1 cellular context compared by ENCODE assay signal in the genomic region with DNA sequence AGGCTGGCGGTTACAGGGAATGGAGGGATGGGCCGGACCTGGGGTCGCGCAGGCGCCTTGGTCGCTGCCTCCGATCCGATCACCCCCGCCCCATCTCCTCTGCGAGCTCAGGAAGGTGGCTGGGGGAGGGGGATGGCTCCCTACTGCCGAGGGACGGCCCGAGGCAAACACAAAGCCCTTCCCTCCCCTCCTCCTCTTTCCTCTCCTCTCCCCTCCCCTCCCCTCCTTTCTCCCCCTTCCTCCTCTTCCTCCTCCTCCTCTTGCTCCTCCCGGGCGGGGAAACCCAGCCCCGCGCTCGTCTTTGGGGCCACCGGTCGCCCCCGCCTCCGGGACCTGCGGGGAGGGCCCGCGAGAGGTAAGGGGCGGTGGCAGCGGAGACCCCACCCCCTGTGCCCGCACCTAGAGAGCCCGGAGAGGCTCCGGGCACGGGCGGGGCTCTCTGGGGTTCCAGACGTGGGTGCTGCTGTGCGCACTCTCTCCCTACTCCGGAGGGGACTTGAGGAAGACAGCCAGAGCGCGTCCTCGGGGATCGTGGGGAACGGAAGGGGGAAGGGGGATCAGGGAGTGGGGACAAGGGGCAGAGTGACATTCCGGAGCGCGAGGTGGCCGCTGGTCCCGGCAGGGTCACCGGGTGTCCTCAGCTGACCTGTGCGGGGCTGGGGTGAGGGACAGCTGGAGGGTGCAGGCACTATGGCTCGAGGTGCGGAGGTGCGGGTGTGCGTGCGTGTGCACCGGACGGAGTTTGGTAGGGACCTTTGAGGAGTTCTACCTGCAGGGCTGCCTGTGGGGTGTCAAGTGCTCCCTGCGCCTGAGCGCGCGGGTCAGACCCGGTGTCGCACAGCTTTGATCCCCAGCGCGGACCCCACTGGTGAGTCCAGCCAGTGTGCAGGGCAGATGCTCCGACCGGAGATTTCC.
TF ChIP-seq lines count a peak whose summit lies in the region.

A gene with protein sequence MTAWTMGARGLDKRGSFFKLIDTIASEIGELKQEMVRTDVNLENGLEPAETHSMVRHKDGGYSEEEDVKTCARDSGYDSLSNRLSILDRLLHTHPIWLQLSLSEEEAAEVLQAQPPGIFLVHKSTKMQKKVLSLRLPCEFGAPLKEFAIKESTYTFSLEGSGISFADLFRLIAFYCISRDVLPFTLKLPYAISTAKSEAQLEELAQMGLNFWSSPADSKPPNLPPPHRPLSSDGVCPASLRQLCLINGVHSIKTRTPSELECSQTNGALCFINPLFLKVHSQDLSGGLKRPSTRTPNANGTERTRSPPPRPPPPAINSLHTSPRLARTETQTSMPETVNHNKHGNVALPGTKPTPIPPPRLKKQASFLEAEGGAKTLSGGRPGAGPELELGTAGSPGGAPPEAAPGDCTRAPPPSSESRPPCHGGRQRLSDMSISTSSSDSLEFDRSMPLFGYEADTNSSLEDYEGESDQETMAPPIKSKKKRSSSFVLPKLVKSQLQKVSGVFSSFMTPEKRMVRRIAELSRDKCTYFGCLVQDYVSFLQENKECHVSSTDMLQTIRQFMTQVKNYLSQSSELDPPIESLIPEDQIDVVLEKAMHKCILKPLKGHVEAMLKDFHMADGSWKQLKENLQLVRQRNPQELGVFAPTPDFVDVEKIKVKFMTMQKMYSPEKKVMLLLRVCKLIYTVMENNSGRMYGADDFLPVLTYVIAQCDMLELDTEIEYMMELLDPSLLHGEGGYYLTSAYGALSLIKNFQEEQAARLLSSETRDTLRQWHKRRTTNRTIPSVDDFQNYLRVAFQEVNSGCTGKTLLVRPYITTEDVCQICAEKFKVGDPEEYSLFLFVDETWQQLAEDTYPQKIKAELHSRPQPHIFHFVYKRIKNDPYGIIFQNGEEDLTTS (plus strand): TSS at position 286 of the 915 bp plus-strand sequence. CDS start 131,344 bp downstream, outside the sequence.

TF ChIP-seq in HepG2, 621 proteins besides CTCF, POLR2A, EP300 and RAD21 (continued from another document and continues in another):
- no peak for TF ChIP-seq ZNF737 (CRISPR knock-in tag; IDR thresholded peaks at IDR 0.05; ENCODE audit: borderline replicate concordance)
- peak; percentile 96 for TF ChIP-seq ZSCAN25 (CRISPR knock-in tag; IDR thresholded peaks at IDR 0.05)
- TF ChIP-seq, protein P1, sequence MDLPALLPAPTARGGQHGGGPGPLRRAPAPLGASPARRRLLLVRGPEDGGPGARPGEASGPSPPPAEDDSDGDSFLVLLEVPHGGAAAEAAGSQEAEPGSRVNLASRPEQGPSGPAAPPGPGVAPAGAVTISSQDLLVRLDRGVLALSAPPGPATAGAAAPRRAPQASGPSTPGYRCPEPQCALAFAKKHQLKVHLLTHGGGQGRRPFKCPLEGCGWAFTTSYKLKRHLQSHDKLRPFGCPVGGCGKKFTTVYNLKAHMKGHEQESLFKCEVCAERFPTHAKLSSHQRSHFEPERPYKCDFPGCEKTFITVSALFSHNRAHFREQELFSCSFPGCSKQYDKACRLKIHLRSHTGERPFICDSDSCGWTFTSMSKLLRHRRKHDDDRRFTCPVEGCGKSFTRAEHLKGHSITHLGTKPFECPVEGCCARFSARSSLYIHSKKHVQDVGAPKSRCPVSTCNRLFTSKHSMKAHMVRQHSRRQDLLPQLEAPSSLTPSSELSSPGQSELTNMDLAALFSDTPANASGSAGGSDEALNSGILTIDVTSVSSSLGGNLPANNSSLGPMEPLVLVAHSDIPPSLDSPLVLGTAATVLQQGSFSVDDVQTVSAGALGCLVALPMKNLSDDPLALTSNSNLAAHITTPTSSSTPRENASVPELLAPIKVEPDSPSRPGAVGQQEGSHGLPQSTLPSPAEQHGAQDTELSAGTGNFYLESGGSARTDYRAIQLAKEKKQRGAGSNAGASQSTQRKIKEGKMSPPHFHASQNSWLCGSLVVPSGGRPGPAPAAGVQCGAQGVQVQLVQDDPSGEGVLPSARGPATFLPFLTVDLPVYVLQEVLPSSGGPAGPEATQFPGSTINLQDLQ (CRISPR knock-in tag; IDR thresholded peaks at IDR 0.05), result peak; percentile 86; the same call in 1 of the 2 replicates
- no peak for TF ChIP-seq ZNF331 (CRISPR knock-in tag; IDR thresholded peaks at IDR 0.05)
- TF ChIP-seq ESRRA (CRISPR knock-in tag; IDR thresholded peaks at IDR 0.05; ENCODE audit: low read depth), result 0 out of 2 replicates have a peak, but pooled peaks have one; percentile 25
- TF ChIP-seq, protein P2, sequence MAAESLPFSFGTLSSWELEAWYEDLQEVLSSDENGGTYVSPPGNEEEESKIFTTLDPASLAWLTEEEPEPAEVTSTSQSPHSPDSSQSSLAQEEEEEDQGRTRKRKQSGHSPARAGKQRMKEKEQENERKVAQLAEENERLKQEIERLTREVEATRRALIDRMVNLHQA (CRISPR knock-in tag; IDR thresholded peaks at IDR 0.05), result no peak
- TF ChIP-seq, protein P3, sequence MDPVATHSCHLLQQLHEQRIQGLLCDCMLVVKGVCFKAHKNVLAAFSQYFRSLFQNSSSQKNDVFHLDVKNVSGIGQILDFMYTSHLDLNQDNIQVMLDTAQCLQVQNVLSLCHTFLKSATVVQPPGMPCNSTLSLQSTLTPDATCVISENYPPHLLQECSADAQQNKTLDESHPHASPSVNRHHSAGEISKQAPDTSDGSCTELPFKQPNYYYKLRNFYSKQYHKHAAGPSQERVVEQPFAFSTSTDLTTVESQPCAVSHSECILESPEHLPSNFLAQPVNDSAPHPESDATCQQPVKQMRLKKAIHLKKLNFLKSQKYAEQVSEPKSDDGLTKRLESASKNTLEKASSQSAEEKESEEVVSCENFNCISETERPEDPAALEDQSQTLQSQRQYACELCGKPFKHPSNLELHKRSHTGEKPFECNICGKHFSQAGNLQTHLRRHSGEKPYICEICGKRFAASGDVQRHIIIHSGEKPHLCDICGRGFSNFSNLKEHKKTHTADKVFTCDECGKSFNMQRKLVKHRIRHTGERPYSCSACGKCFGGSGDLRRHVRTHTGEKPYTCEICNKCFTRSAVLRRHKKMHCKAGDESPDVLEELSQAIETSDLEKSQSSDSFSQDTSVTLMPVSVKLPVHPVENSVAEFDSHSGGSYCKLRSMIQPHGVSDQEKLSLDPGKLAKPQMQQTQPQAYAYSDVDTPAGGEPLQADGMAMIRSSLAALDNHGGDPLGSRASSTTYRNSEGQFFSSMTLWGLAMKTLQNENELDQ (CRISPR knock-in tag; IDR thresholded peaks at IDR 0.05; ENCODE audit: borderline replicate concordance), result no peak
- TF ChIP-seq ZNF317 (CRISPR knock-in tag; IDR thresholded peaks at IDR 0.05), result no peak
- TF ChIP-seq ZNF329 (CRISPR knock-in tag; IDR thresholded peaks at IDR 0.05; ENCODE audit: low read depth), result no peak
- TF ChIP-seq CHD2 (IDR thresholded peaks at IDR 0.05; ENCODE audit: low read depth, low read length), result no peak
- TF ChIP-seq KAT2B (IDR thresholded peaks at IDR 0.05; ENCODE audit: borderline replicate concordance, low read depth, low read length), result no peak
- peak; percentile 80; the same call in 1 of the 2 replicates for TF ChIP-seq ZNF598 (CRISPR knock-in tag; IDR thresholded peaks at IDR 0.05; ENCODE audit: borderline replicate concordance)
- TF ChIP-seq ZNF562 (CRISPR knock-in tag; IDR thresholded peaks at IDR 0.05; ENCODE audit: borderline replicate concordance), result no peak
- no peak; the same call in 1 of the 2 replicates for TF ChIP-seq TARDBP (CRISPR knock-in tag; IDR thresholded peaks at IDR 0.05)
- no peak for TF ChIP-seq RAD51 (IDR thresholded peaks at IDR 0.05; ENCODE audit: borderline replicate concordance)
- TF ChIP-seq, protein P4, sequence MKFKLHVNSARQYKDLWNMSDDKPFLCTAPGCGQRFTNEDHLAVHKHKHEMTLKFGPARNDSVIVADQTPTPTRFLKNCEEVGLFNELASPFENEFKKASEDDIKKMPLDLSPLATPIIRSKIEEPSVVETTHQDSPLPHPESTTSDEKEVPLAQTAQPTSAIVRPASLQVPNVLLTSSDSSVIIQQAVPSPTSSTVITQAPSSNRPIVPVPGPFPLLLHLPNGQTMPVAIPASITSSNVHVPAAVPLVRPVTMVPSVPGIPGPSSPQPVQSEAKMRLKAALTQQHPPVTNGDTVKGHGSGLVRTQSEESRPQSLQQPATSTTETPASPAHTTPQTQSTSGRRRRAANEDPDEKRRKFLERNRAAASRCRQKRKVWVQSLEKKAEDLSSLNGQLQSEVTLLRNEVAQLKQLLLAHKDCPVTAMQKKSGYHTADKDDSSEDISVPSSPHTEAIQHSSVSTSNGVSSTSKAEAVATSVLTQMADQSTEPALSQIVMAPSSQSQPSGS (CRISPR knock-in tag; IDR thresholded peaks at IDR 0.05), result no peak
- TF ChIP-seq, protein P5, sequence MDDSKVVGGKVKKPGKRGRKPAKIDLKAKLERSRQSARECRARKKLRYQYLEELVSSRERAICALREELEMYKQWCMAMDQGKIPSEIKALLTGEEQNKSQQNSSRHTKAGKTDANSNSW (CRISPR knock-in tag; IDR thresholded peaks at IDR 0.05; ENCODE audit: borderline replicate concordance), result 0 out of 2 replicates have a peak, but pooled peaks have one; percentile 31
- peak; percentile 70 for TF ChIP-seq ZNF883 (CRISPR knock-in tag; IDR thresholded peaks at IDR 0.05; ENCODE audit: not compliant biosample characterization)
- peak; percentile 57; the same call in 1 of the 2 replicates for TF ChIP-seq ZNF230 (CRISPR knock-in tag; IDR thresholded peaks at IDR 0.05)
- TF ChIP-seq FOXK1 (CRISPR knock-in tag; IDR thresholded peaks at IDR 0.05; ENCODE audit: borderline replicate concordance, low read depth), result no peak
- no peak for TF ChIP-seq PHF5A (CRISPR knock-in tag; IDR thresholded peaks at IDR 0.05; ENCODE audit: low read depth, unreplicated experiment)
- peak; percentile 48 for TF ChIP-seq TAF15 (IDR thresholded peaks at IDR 0.05; ENCODE audit: low read depth, low read length, poor library complexity, severe bottlenecking)
- TF ChIP-seq, protein P6, sequence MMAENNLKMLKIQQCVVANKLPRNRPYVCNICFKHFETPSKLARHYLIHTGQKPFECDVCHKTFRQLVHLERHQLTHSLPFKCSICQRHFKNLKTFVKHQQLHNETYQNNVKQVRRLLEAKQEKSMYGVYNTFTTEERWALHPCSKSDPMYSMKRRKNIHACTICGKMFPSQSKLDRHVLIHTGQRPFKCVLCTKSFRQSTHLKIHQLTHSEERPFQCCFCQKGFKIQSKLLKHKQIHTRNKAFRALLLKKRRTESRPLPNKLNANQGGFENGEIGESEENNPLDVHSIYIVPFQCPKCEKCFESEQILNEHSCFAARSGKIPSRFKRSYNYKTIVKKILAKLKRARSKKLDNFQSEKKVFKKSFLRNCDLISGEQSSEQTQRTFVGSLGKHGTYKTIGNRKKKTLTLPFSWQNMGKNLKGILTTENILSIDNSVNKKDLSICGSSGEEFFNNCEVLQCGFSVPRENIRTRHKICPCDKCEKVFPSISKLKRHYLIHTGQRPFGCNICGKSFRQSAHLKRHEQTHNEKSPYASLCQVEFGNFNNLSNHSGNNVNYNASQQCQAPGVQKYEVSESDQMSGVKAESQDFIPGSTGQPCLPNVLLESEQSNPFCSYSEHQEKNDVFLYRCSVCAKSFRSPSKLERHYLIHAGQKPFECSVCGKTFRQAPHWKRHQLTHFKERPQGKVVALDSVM (CRISPR knock-in tag; IDR thresholded peaks at IDR 0.05), result no peak; the same call in 1 of the 2 replicates
- TF ChIP-seq ZNF496 (CRISPR knock-in tag; IDR thresholded peaks at IDR 0.05; ENCODE audit: insufficient replicate concordance), result no peak
- TF ChIP-seq THAP11 (CRISPR knock-in tag; IDR thresholded peaks at IDR 0.05), result no peak
- TF ChIP-seq NPAS2 (CRISPR knock-in tag; IDR thresholded peaks at IDR 0.05; ENCODE audit: borderline replicate concordance), result no peak
- TF ChIP-seq, protein P7, sequence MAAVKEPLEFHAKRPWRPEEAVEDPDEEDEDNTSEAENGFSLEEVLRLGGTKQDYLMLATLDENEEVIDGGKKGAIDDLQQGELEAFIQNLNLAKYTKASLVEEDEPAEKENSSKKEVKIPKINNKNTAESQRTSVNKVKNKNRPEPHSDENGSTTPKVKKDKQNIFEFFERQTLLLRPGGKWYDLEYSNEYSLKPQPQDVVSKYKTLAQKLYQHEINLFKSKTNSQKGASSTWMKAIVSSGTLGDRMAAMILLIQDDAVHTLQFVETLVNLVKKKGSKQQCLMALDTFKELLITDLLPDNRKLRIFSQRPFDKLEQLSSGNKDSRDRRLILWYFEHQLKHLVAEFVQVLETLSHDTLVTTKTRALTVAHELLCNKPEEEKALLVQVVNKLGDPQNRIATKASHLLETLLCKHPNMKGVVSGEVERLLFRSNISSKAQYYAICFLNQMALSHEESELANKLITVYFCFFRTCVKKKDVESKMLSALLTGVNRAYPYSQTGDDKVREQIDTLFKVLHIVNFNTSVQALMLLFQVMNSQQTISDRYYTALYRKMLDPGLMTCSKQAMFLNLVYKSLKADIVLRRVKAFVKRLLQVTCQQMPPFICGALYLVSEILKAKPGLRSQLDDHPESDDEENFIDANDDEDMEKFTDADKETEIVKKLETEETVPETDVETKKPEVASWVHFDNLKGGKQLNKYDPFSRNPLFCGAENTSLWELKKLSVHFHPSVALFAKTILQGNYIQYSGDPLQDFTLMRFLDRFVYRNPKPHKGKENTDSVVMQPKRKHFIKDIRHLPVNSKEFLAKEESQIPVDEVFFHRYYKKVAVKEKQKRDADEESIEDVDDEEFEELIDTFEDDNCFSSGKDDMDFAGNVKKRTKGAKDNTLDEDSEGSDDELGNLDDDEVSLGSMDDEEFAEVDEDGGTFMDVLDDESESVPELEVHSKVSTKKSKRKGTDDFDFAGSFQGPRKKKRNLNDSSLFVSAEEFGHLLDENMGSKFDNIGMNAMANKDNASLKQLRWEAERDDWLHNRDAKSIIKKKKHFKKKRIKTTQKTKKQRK (IDR thresholded peaks at IDR 0.05; ENCODE audit: low read length), result no peak
- no peak for TF ChIP-seq SATB2 (CRISPR knock-in tag; IDR thresholded peaks at IDR 0.05)
- no peak for TF ChIP-seq YEATS4 (CRISPR knock-in tag; IDR thresholded peaks at IDR 0.05; ENCODE audit: borderline replicate concordance)
- no peak for TF ChIP-seq ZNF761 (CRISPR knock-in tag; conservative IDR thresholded peaks at IDR 0.05)
- TF ChIP-seq GLI4 (CRISPR knock-in tag; IDR thresholded peaks at IDR 0.05; ENCODE audit: borderline replicate concordance), result no peak
- TF ChIP-seq HNRNPL (IDR thresholded peaks at IDR 0.05; ENCODE audit: low read depth, low read length), result peak; percentile 58
- no peak for TF ChIP-seq ZNF792 (CRISPR knock-in tag; IDR thresholded peaks at IDR 0.05)
- TF ChIP-seq EED (CRISPR knock-in tag; IDR thresholded peaks at IDR 0.05), result no peak
- no peak for TF ChIP-seq ZNF850 (CRISPR knock-in tag; conservative IDR thresholded peaks at IDR 0.05)
- TF ChIP-seq, protein P8, sequence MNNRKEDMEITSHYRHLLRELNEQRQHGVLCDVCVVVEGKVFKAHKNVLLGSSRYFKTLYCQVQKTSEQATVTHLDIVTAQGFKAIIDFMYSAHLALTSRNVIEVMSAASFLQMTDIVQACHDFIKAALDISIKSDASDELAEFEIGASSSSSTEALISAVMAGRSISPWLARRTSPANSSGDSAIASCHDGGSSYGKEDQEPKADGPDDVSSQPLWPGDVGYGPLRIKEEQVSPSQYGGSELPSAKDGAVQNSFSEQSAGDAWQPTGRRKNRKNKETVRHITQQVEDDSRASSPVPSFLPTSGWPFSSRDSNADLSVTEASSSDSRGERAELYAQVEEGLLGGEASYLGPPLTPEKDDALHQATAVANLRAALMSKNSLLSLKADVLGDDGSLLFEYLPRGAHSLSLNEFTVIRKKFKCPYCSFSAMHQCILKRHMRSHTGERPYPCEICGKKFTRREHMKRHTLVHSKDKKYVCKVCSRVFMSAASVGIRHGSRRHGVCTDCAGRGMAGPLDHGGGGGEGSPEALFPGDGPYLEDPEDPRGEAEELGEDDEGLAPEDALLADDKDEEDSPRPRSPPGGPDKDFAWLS (CRISPR knock-in tag; IDR thresholded peaks at IDR 0.05; ENCODE audit: borderline replicate concordance), result no peak; the same call in 1 of the 2 replicates
- no peak for TF ChIP-seq ARNT (IDR thresholded peaks at IDR 0.05)
- TF ChIP-seq ZNF136 (CRISPR knock-in tag; IDR thresholded peaks at IDR 0.05; ENCODE audit: low read depth), result no peak
- TF ChIP-seq TSC22D2 (CRISPR knock-in tag; IDR thresholded peaks at IDR 0.05; ENCODE audit: borderline replicate concordance), result no peak
- no peak for TF ChIP-seq POGZ (CRISPR knock-in tag; IDR thresholded peaks at IDR 0.05)
- no peak for TF ChIP-seq ZMYM4 (CRISPR knock-in tag; IDR thresholded peaks at IDR 0.05)
